1 cellular context compared by ENCODE assay signal in genomic region chr2:101684313-101684712, GRCh38.
TF ChIP-seq lines count a peak whose summit lies in the region.

No MANE protein-coding gene starts in this region.

TF ChIP-seq in GM12878, 131 proteins besides CTCF, POLR2A, EP300 and RAD21 (continued from another document):
- no peak for TF ChIP-seq ZNF687 (IDR thresholded peaks at IDR 0.05)
- no peak for TF ChIP-seq SMAD1 (IDR thresholded peaks at IDR 0.05; ENCODE audit: low read depth, partially characterized antibody)
- TF ChIP-seq MYC (IDR thresholded peaks at IDR 0.05; ENCODE audit: insufficient read depth, insufficient read length, insufficient replicate concordance, low read length, severe bottlenecking): no peak
- no peak for TF ChIP-seq ZSCAN29 (IDR thresholded peaks at IDR 0.05)
- no peak for TF ChIP-seq ETV6 (conservative IDR thresholded peaks at IDR 0.05 in 1 of 2, IDR thresholded peaks at IDR 0.05 in 1 of 2; ENCODE audit: borderline replicate concordance in 1 of 2, low read depth in 1 of 2)
- no peak for TF ChIP-seq HDGF (IDR thresholded peaks at IDR 0.05)
- TF ChIP-seq CEBPZ (IDR thresholded peaks at IDR 0.05; ENCODE audit: low read depth, low read length): no peak
- no peak for TF ChIP-seq RBBP5 (conservative IDR thresholded peaks at IDR 0.05)
- no peak for TF ChIP-seq SREBF1 (IDR thresholded peaks at IDR 0.05; ENCODE audit: low read length)
- TF ChIP-seq SUZ12 (IDR thresholded peaks at IDR 0.05; ENCODE audit: unreplicated experiment): no peak
- TF ChIP-seq FOXK2 (IDR thresholded peaks at IDR 0.05): no peak
- TF ChIP-seq NR2C1 (IDR thresholded peaks at IDR 0.05): no peak
- no peak for TF ChIP-seq KDM1A (IDR thresholded peaks at IDR 0.05; ENCODE audit: borderline replicate concordance)
- TF ChIP-seq RB1 (IDR thresholded peaks at IDR 0.05; ENCODE audit: borderline replicate concordance): no peak
